ENCODE assay signal across 17 cellular contexts in genomic region chr3:184209146-184209923, GRCh38. TPM values are rescaled to one million over a fixed set of nuclear protein-coding genes. Genes with fewer than 3 reads are reported as not detected.
DNase-seq lines count a peak whose midpoint lies in the region; ATAC-seq and TF ChIP-seq lines count a peak whose summit lies in the region.
"Had no signal": no experiment of that assay in that cellular context is flagged by ENCODE, and none has a peak within 500 bp of the region (broad histone marks: within the 10 kb centered on the region; RNA-seq: fewer than 3 reads in every experiment).

No MANE protein-coding gene starts in this region.

- H3K27me3 ChIP-seq in Caco-2 (replicated peaks; ENCODE audit: control insufficient read depth, insufficient read depth, low read length), result no peaks in the 10 kb centered on the region

- ATAC-seq in left ventricle myocardium superior (peak; percentile 41), left lobe of liver (peak; percentile 41)

- BruUV-seq in Caco-2 (replicated peaks; lab: Mats Ljungman, UMichigan), result no TSS peak

- CTCF ChIA-PET in Caco-2 (lab: Charles Lee), result interaction anchor here (1.0 kb wide), 1 partner anchor 17 kb away, joined by 4 read pairs; no protein-coding TSS in a partner anchor

- no peaks in the 10 kb centered on the region for H3K9me3 Mint-ChIP-seq in Caco-2 (ENCODE audit: unreplicated experiment)

- no peaks in the 10 kb centered on the region for H3K36me3 ChIP-seq in Caco-2 (ENCODE audit: control insufficient read depth, insufficient read depth, low read length)

- intact Hi-C loops in left ventricle myocardium superior (cut with micrococcal nuclease), result no loop called here
- intact Hi-C loops in cardiac septum (cut with DNase I), result no loop called here
- intact Hi-C loops in Caco-2 (cut with micrococcal nuclease; ENCODE audit: unreplicated experiment), result no loop called here

- no peaks in the 10 kb centered on the region for H3K4me1 Mint-ChIP-seq in Caco-2 (ENCODE audit: low read depth, unreplicated experiment)

- POLR2A ChIA-PET in Caco-2 (lab: Charles Lee), result no interaction called here

- H3K4me3 ChIP-seq in choroid plexus epithelial cell (ENCODE audit: low read depth, low read length) (no peak overlapping the region), Caco-2 (ENCODE audit: low read depth, low read length) (no peak overlapping the region)
- H3K4me3 ChIP-seq: PC-9 had no signal

- H3K4me1 ChIP-seq in Caco-2, result no peaks in the 10 kb centered on the region

- no peaks in the 10 kb centered on the region for H3K9me3 ChIP-seq in Caco-2

- no peak overlapping the region for H3K27ac Mint-ChIP-seq in Caco-2 (ENCODE audit: unreplicated experiment)

- DNase-seq in left ventricle myocardium superior, result no peak
- DNase-seq in cardiac septum (ENCODE audit: low spot score), result no peak
- peak; percentile 35 for DNase-seq in choroid plexus epithelial cell (ENCODE audit: low read depth)
- no peak for DNase-seq in left lobe of liver (ENCODE audit: low spot score)
- DNase-seq in Caco-2, result no peak
- no peak for DNase-seq in GDM1 (lab: John Stamatoyannopoulos, UW)
- DNase-seq in NCI-H2171 (lab: John Stamatoyannopoulos, UW), result no peak
- DNase-seq: GOT3, HCEC 1CT, IMR-90, MM.1S, NCI-H2029, NCI-H526 treated with DMSO at 0.1 percent for 48 hours, PC-9, SHP77 had no signal

- H3K4me3 Mint-ChIP-seq in Caco-2 (ENCODE audit: unreplicated experiment), result no peak overlapping the region

- H3K27me3 Mint-ChIP-seq in Caco-2 (ENCODE audit: insufficient read depth, unreplicated experiment), result peaks cover 13% of the 10 kb centered on the region

- no peaks in the 10 kb centered on the region for H3K36me3 Mint-ChIP-seq in Caco-2 (ENCODE audit: insufficient read depth, unreplicated experiment)

- TF ChIP-seq CTCF in choroid plexus epithelial cell (conservative IDR thresholded peaks at IDR 0.05; ENCODE audit: low read depth, low read length), result no peak
- no peak for TF ChIP-seq CTCF in Caco-2 (IDR thresholded peaks at IDR 0.05; ENCODE audit: insufficient read depth in 1 of 2, low read depth in 1 of 2, low read length in 1 of 2, severe bottlenecking in 1 of 2, unreplicated experiment in 1 of 2)

RNA-seq across cellular contexts. Expression of gene VWA5B2, which starts 20.1 kb away (rescaled TPM):
- total RNA-seq in left ventricle myocardium superior, result not detected
- not detected for total RNA-seq in cardiac septum
- total RNA-seq in left lobe of liver, result 0.75 TPM
- 0.79 and 1.6 TPM in 2 replicates for total RNA-seq in Caco-2 (2022)
- total RNA-seq: IMR-90, RPMI7951, SK-MEL-5 had no signal

RNA-seq across cellular contexts. Expression of gene ABCF3, which starts 23.3 kb away (rescaled TPM):
- total RNA-seq in left ventricle myocardium superior, result 75.6 TPM
- 61.5 TPM for total RNA-seq in cardiac septum
- 53.8 TPM for total RNA-seq in left lobe of liver
- 68.8 and 69.8 TPM in 2 replicates for total RNA-seq in Caco-2 (2022)

RNA-seq across cellular contexts. Expression of gene AP2M1, which starts 34.7 kb away (rescaled TPM):
- total RNA-seq in left ventricle myocardium superior (318 TPM), cardiac septum (317 TPM), left lobe of liver (119 TPM), Caco-2 (2022) (202 and 214 TPM in 2 replicates)

RNA-seq across cellular contexts. Expression of gene ALG3, which starts 39.4 kb away (rescaled TPM):
- total RNA-seq in left ventricle myocardium superior (18.5 TPM), cardiac septum (14.1 TPM), left lobe of liver (38.8 TPM), Caco-2 (2022) (73.4 and 74.9 TPM in 2 replicates)

RNA-seq across cellular contexts. Expression of gene EEF1AKMT4, which starts 40.1 kb away (rescaled TPM):
- total RNA-seq in left ventricle myocardium superior (1.6 TPM), cardiac septum (1.5 TPM), left lobe of liver (7.0 TPM), Caco-2 (2022) (12.1 and 13.1 TPM in 2 replicates)
